In genomic region chr6:33317668-33318425, GRCh38 we compare ENCODE assay signal across 8 cellular contexts. TPM values are rescaled to one million over a fixed set of nuclear protein-coding genes. Genes with fewer than 3 reads are reported as not detected.
DNase-seq lines count a peak whose midpoint lies in the region; ATAC-seq and TF ChIP-seq lines count a peak whose summit lies in the region.

A gene with protein sequence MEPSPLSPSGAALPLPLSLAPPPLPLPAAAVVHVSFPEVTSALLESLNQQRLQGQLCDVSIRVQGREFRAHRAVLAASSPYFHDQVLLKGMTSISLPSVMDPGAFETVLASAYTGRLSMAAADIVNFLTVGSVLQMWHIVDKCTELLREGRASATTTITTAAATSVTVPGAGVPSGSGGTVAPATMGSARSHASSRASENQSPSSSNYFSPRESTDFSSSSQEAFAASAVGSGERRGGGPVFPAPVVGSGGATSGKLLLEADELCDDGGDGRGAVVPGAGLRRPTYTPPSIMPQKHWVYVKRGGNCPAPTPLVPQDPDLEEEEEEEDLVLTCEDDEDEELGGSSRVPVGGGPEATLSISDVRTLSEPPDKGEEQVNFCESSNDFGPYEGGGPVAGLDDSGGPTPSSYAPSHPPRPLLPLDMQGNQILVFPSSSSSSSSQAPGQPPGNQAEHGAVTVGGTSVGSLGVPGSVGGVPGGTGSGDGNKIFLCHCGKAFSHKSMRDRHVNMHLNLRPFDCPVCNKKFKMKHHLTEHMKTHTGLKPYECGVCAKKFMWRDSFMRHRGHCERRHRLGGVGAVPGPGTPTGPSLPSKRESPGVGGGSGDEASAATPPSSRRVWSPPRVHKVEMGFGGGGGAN (minus strand): TSS chr6:33317744. CDS start chr6:33316916, 828 bp downstream.

- peak within 1 kb of the TSS; percentile 8; the same call in 1 of the 2 replicates for H3K18ac ChIP-seq in IMR-90 (ENCODE audit: low read depth, low read length)

- peak within 1 kb of the TSS; percentile 81; the same call in 1 of the 2 replicates for H2AK5ac ChIP-seq in IMR-90 (ENCODE audit: low read depth, low read length)

- H3K4me1 ChIP-seq in IMR-90 (ENCODE audit: control insufficient read depth, insufficient read depth, low read length): peaks cover 35% of the 10 kb centered on the region
- peaks cover 35% of the 10 kb centered on the region for H3K4me1 ChIP-seq in mucosa of descending colon (ENCODE audit: low read depth)

- 3% methylated on average over 12 of the region's 45 CpGs; no CpG with 5 or more reads in 1 of the 2 experiments for WGBS in IMR-90 (ENCODE audit: extremely low coverage in 2 of 2, insufficient read length in 1 of 2), 2 experiments

- H3K27ac ChIP-seq in IMR-90 (ENCODE audit: insufficient read depth, low read length): peak within 1 kb of the TSS; percentile 98

- peak within 1 kb of the TSS; percentile 7 for H4K91ac ChIP-seq in IMR-90 (ENCODE audit: insufficient read depth, low read depth, low read length)

- H3K9me3 ChIP-seq in IMR-90 (ENCODE audit: control insufficient read depth, insufficient read depth, low read length) (no peaks in the 10 kb centered on the region), mucosa of descending colon (no peaks in the 10 kb centered on the region)

- ATAC-seq in GM21515 (IDR thresholded peaks at IDR 0.05; ENCODE audit: unreplicated experiment) (peak; percentile 42), IMR-90 (ENCODE audit: low read depth) (peak; percentile 74), mucosa of descending colon (peak; percentile 72)

- H4K5ac ChIP-seq in IMR-90 (ENCODE audit: low read depth, low read length): peak within 1 kb of the TSS; percentile 29

- peak within 1 kb of the TSS; percentile 97 for H2BK5ac ChIP-seq in IMR-90 (ENCODE audit: low read depth, low read length, poor library complexity, severe bottlenecking)

- H4K8ac ChIP-seq in IMR-90 (ENCODE audit: low read depth in 2 of 2, low read length in 2 of 2): peak within 1 kb of the TSS; percentile 40 to 69; a peak in 3 of 4 replicates

- H3K9me1 ChIP-seq in IMR-90 (ENCODE audit: insufficient read depth, low read length): peaks cover 22% of the 10 kb centered on the region

- peaks cover 28% of the 10 kb centered on the region for H3K36me3 ChIP-seq in IMR-90 (ENCODE audit: control insufficient read depth, insufficient read depth, low read length)
- H3K36me3 ChIP-seq in mucosa of descending colon (ENCODE audit: low read depth): peaks cover 1% of the 10 kb centered on the region

- POLR2A ChIA-PET in IMR-90 (lab: Charles Lee; ENCODE audit: unreplicated experiment): interaction anchor here (0.7 to 1.5 kb wide), 3 partner anchors 29 to 105 kb away, joined by 3 to 7 read pairs (median 6); partner anchors contain the start of genes PFDN6 and WDR46

- peak within 1 kb of the TSS; percentile 30; the same call in 1 of the 3 replicates for H2BK15ac ChIP-seq in IMR-90 (ENCODE audit: low read depth, low read length)

- peaks cover 36 to 81% of the 10 kb centered on the region in 2 experiments for H3K79me1 ChIP-seq in IMR-90 (ENCODE audit: low read depth in 1 of 2, low read length in 2 of 2)

- peak within 1 kb of the TSS; percentile 85 for H2AFZ ChIP-seq in IMR-90 (replicated peaks; ENCODE audit: low read length, poor library complexity)

- H4K20me1 ChIP-seq in IMR-90 (ENCODE audit: insufficient read depth, low read length): peaks cover 10% of the 10 kb centered on the region

- H3K4me2 ChIP-seq in IMR-90 (ENCODE audit: low read depth, low read length): peak within 1 kb of the TSS; percentile 70

- in situ Hi-C loops in Caki2 (cut with HindIII; ENCODE audit: low pct_unique_long_range_greater_than_20kb, low sequenced_read_pairs) (no loop called here), IMR-90 (cut with MboI; ENCODE audit: low sequenced_read_pairs) (no loop called here)

- peak within 1 kb of the TSS; percentile 71; the same call in 1 of the 2 replicates for H3K23ac ChIP-seq in IMR-90 (ENCODE audit: low read depth, low read length)

- CTCF ChIA-PET in IMR-90 (lab: Yijun Ruan, JAX): no interaction called here

- no peak for TF ChIP-seq CTCF in IMR-90 (conservative IDR thresholded peaks at IDR 0.05; ENCODE audit: low read depth, low read length)
- no peak for TF ChIP-seq CTCF in epithelial cell of esophagus (IDR thresholded peaks at IDR 0.05; ENCODE audit: insufficient read depth, low read depth, low read length, missing control alignments)
- no peak for TF ChIP-seq CTCF in mucosa of descending colon (IDR thresholded peaks at IDR 0.05)

- H3K4me3 ChIP-seq in IMR-90 (ENCODE audit: insufficient read depth, low read depth, low read length): peak within 1 kb of the TSS; percentile 55
- peak within 1 kb of the TSS; percentile 68 for H3K4me3 ChIP-seq in epithelial cell of esophagus (ENCODE audit: low read length)
- H3K4me3 ChIP-seq in mucosa of descending colon: peak within 1 kb of the TSS; percentile 19

- DNase-seq in Caki2 (ENCODE audit: low read depth) (peak; percentile 99), IMR-90 (peak; percentile 99), OCI-M1 (lab: John Stamatoyannopoulos, UW) (peak; percentile 100), activated T-cell treated with anti-CD3 and anti-CD28 coated beads for 4 hours (peak; percentile 91), epithelial cell of esophagus (ENCODE audit: low read depth) (peak; percentile 100), mucosa of descending colon (peak; percentile 97 to 100 (median 99))
- DNase-seq in stimulated activated CD8-positive, alpha-beta memory T cell treated with anti-CD3 and anti-CD28 coated beads, Interleukin-4, amount 100 ng/mL, for 24 hours (ENCODE audit: low read depth): peak; percentile 94

- H3K56ac ChIP-seq in IMR-90 (ENCODE audit: extremely low read depth, insufficient read depth, low read length): 0 out of 2 replicates have a peak within 1 kb of the TSS, but pooled peaks have one; percentile 26

- H2BK20ac ChIP-seq in IMR-90 (ENCODE audit: low read depth, low read length): 0 out of 2 replicates have a peak within 1 kb of the TSS, but pooled peaks have one; percentile 33

- H2AK9ac ChIP-seq in IMR-90 (replicated peaks; ENCODE audit: low read depth, low read length, poor library complexity): peak within 1 kb of the TSS; percentile 59

- BruUV-seq in IMR-90 (replicated peaks; lab: Mats Ljungman, UMichigan): no TSS peak

- peak within 1 kb of the TSS; percentile 50 for H3K9ac ChIP-seq in IMR-90 (ENCODE audit: low read depth, low read length)

- peak; percentile 53; the same call in 1 of the 2 replicates for TF ChIP-seq POLR2A in IMR-90 (IDR thresholded peaks at IDR 0.05; ENCODE audit: low read depth, low read length)

- dilution Hi-C loops in IMR-90 (cut with HindIII; ENCODE audit: low sequenced_read_pairs, unreplicated experiment): no loop called here

- peak within 1 kb of the TSS; percentile 65 for H3K14ac ChIP-seq in IMR-90 (replicated peaks; ENCODE audit: low read depth, low read length)

- peak within 1 kb of the TSS; percentile 85 for H3K4ac ChIP-seq in IMR-90 (ENCODE audit: low read depth, low read length)

- intact Hi-C loops in IMR-90 (cut with micrococcal nuclease): no loop called here
- intact Hi-C loops in mucosa of descending colon (cut with DNase I, micrococcal nuclease): no loop called here

- TF ChIP-seq RAD21 in IMR-90 (IDR thresholded peaks at IDR 0.05; ENCODE audit: low read length): no peak

- no peaks in the 10 kb centered on the region for H3K27me3 ChIP-seq in IMR-90 (ENCODE audit: control insufficient read depth, insufficient read depth, low read length)

- peak within 1 kb of the TSS; percentile 76; the same call in 1 of the 2 replicates for H2BK120ac ChIP-seq in IMR-90 (ENCODE audit: low read depth, low read length)

TF ChIP-seq in IMR-90, 13 proteins besides CTCF, POLR2A, EP300 and RAD21:
- TF ChIP-seq RFX5 (IDR thresholded peaks at IDR 0.05; ENCODE audit: low read depth, low read length): no peak
- TF ChIP-seq CEBPB (IDR thresholded peaks at IDR 0.05; ENCODE audit: low read depth, low read length): no peak
- no peak for TF ChIP-seq MXI1 (IDR thresholded peaks at IDR 0.05; ENCODE audit: borderline replicate concordance, low read depth, low read length)
- peak; percentile 95 for TF ChIP-seq MAZ (IDR thresholded peaks at IDR 0.05; ENCODE audit: borderline replicate concordance, low read depth, low read length)
- no peak for TF ChIP-seq ELK1 (IDR thresholded peaks at IDR 0.05; ENCODE audit: borderline replicate concordance, low read depth, low read length)
- no peak for TF ChIP-seq NFE2L2 (IDR thresholded peaks at IDR 0.05; ENCODE audit: low read depth, low read length)
- no peak for TF ChIP-seq CHD1 (IDR thresholded peaks at IDR 0.05; ENCODE audit: low read depth, low read length)
- TF ChIP-seq FOS (IDR thresholded peaks at IDR 0.05; ENCODE audit: low read depth, low read length): no peak
- TF ChIP-seq MAFK (IDR thresholded peaks at IDR 0.05; ENCODE audit: low read depth, low read length): no peak
- no peak for TF ChIP-seq SMC3 (IDR thresholded peaks at IDR 0.05; ENCODE audit: low read depth, low read length)
- no peak; the same call in 1 of the 2 replicates for TF ChIP-seq USF2 (IDR thresholded peaks at IDR 0.05; ENCODE audit: low read depth, low read length)
- peak; percentile 63 for TF ChIP-seq BHLHE40 (IDR thresholded peaks at IDR 0.05; ENCODE audit: low read depth, low read length)
- no peak for TF ChIP-seq RCOR1 (IDR thresholded peaks at IDR 0.05; ENCODE audit: insufficient replicate concordance, low read length)

RNA-seq across cellular contexts. Expression of the gene that starts here (rescaled TPM):
- 16.1 and 16.6 TPM in 2 replicates for total RNA-seq in Caki2 (2014; rRNA removed; shearing (Covaris generic); ENCODE audit: low replicate concordance)
- total RNA-seq in IMR-90 (2012; rRNA removed) (5.8 and 6.8 TPM in 2 replicates), mucosa of descending colon (10 to 100 TPM; 18.5 to 23.7 (median 20.1) TPM)
- 12.7 and 13.0 TPM in 2 replicates for polyA plus RNA-seq in IMR-90 (2012; rRNA removed)
- 6.9 and 17.4 TPM in 2 replicates for polyA plus RNA-seq in IMR-90 (2012; cell fraction: cytosol; rRNA removed)
- polyA plus RNA-seq in IMR-90 (2012; cell fraction: nucleus; rRNA removed; ENCODE audit: low replicate concordance): 10.1 and 18.2 TPM in 2 replicates

Comparison
In these comparisons a context has a peak if more than half of its experiments do, and no peak if none do; other contexts are left out.
1. Peak in every context shown above with its lines: DNase-seq, ATAC-seq, H3K4me3 ChIP-seq and H3K27ac ChIP-seq.